In the genomic region with DNA sequence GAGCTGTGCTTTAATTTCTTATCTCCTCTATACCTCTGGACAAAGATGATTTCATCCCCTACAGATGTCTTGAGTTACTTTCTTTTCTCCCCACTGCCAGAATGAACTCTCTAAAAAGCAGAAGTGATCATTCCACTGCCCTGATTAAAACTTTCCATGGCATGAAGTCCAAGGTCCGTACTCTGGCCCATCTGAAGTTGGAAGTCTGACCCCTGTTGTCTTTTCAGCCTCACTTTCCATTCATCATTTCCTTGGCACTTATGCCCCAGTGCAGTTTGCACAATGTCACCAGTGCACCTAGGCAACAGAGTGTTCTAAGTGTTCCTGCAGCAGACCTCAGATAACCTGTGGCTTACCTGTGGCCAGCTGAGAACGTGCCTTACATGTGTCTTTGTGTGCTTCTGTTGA, we compare ENCODE assay signal across 14 cellular contexts.
A peak's percentile ranks its signal among the peaks of the same experiment; 100 is the strongest.
DNase-seq lines count a peak whose midpoint lies in the region; ATAC-seq and TF ChIP-seq lines count a peak whose summit lies in the region.
"Had no signal": no experiment of that assay in that cellular context is flagged by ENCODE, and none has a peak within 500 bp of the region (broad histone marks: within the 10 kb centered on the region; RNA-seq: fewer than 3 reads in every experiment).

No MANE protein-coding gene starts in this region.

- no peaks in the 10 kb centered on the region for H3K79me2 ChIP-seq in smooth muscle cell (ENCODE audit: low read depth)

- H3K9me3 ChIP-seq in smooth muscle cell (replicated peaks; ENCODE audit: low read depth), result no peaks in the 10 kb centered on the region

- peak; percentile 60 for ATAC-seq in GM19463 (IDR thresholded peaks at IDR 0.05; ENCODE audit: unreplicated experiment)
- ATAC-seq in HG03442 (IDR thresholded peaks at IDR 0.05; ENCODE audit: unreplicated experiment), result peak; percentile 50
- ATAC-seq in HG02759 (IDR thresholded peaks at IDR 0.05; ENCODE audit: unreplicated experiment), result no peak
- ATAC-seq: activated CD8-positive, alpha-beta T cell treated with anti-CD3 and anti-CD28 coated beads for 36 hours had no signal

- no peaks in the 10 kb centered on the region for H4K20me1 ChIP-seq in smooth muscle cell (ENCODE audit: low read depth)

- no peaks in the 10 kb centered on the region for H3K27me3 ChIP-seq in smooth muscle cell (ENCODE audit: low read depth)

- in situ Hi-C loops in GM13977 (cut with MboI; ENCODE audit: low pct_unique_long_range_greater_than_20kb, low sequenced_read_pairs, unreplicated experiment), result no loop called here

- peak overlapping the region; percentile 58 for H3K4me2 ChIP-seq in smooth muscle cell

- H3K4me3 ChIP-seq in choroid plexus epithelial cell (ENCODE audit: low read depth, low read length) (no peak overlapping the region), smooth muscle cell (no peak overlapping the region)

- TF ChIP-seq CTCF in choroid plexus epithelial cell (conservative IDR thresholded peaks at IDR 0.05; ENCODE audit: low read depth, low read length) (no peak), smooth muscle cell (IDR thresholded peaks at IDR 0.05; ENCODE audit: borderline replicate concordance, insufficient read depth, poor library complexity, severe bottlenecking) (no peak), GM13977 (IDR thresholded peaks at IDR 0.05; ENCODE audit: extremely low read depth, insufficient read depth, missing control alignments) (no peak)

- H3F3A ChIP-seq in smooth muscle cell (ENCODE audit: low read depth), result no peaks in the 10 kb centered on the region

- H3K9ac ChIP-seq in smooth muscle cell (ENCODE audit: low read depth), result no peak overlapping the region

- H3K36me3 ChIP-seq in smooth muscle cell (ENCODE audit: low read depth), result no peaks in the 10 kb centered on the region

- H3K4me1 ChIP-seq in smooth muscle cell (ENCODE audit: low read depth), result no peaks in the 10 kb centered on the region

- 60% methylated on average over 2 of the region's 2 CpGs for WGBS in smooth muscle cell (ENCODE audit: low lambda C conversion rate)

- H3K27ac ChIP-seq in smooth muscle cell (ENCODE audit: low read depth) (peak overlapping the region; percentile 32), caudate nucleus (ENCODE audit: low read depth, low read length) (no peak overlapping the region)

- H2AFZ ChIP-seq in smooth muscle cell (ENCODE audit: low read depth), result no peak overlapping the region

- peak; percentile 12 for DNase-seq in choroid plexus epithelial cell (ENCODE audit: low read depth)
- DNase-seq in smooth muscle cell (lab: John Stamatoyannopoulos, UW; ENCODE audit: unreplicated experiment), result no peak
- no peak for DNase-seq in GM13977 (ENCODE audit: low spot score)
- DNase-seq in 8988T, result no peak
- no peak for DNase-seq in caudate nucleus (lab: John Stamatoyannopoulos, UW)
- DNase-seq: activated CD8-positive, alpha-beta T cell treated with anti-CD3 and anti-CD28 coated beads for 36 hours; activated effector memory CD4-positive, alpha-beta T cell treated with Interleukin-2 at 50 U/mL for 16 hours; effector CD4-positive, alpha-beta T cell; NCI-H1048; NCI-H510A treated with DMSO at 0.1 percent for 48 hours; RPMI8226 had no signal
